10 cellular contexts compared by ENCODE assay signal in genomic region chr16:193441-193840, GRCh38. TPM values are rescaled to one million over a fixed set of nuclear protein-coding genes. Genes with fewer than 3 reads are reported as not detected.
"Had no signal": no experiment of that assay in that cellular context is flagged by ENCODE, and none has a peak within 500 bp of the region (broad histone marks: within the 10 kb centered on the region; RNA-seq: fewer than 3 reads in every experiment).

No MANE protein-coding gene starts in this region.

- H3K4me3 Mint-ChIP-seq: GM23338, H9, HFFc6 had no signal

- DNase-seq: GM23248, GOT3, H7, H9, HFFc6 had no signal

- H3K9me3 ChIP-seq: HAP-1 had no signal

- H3K4me3 ChIP-seq: GM23248, GM23338, HAP-1 had no signal

- H3K27ac ChIP-seq: GM23248 had no signal

- H3K4me2 ChIP-seq: GM23338 had no signal

- H3K9ac ChIP-seq: GM23248 had no signal

- H2AFZ ChIP-seq: GM23248, GM23338 had no signal

- ATAC-seq: GM23338, HCT116 had no signal

- H3K27ac Mint-ChIP-seq: GM23338, HFFc6 had no signal

- H3K4me1 Mint-ChIP-seq: GM23338, H9 had no signal

- H3K4me1 ChIP-seq: HAP-1 had no signal

RNA-seq across cellular contexts. Expression of gene HBQ1, which starts 13.2 kb away (rescaled TPM):
- total RNA-seq: GM23248, H4 had no signal
- polyA plus RNA-seq: GM23248 had no signal

RNA-seq across cellular contexts. Expression of gene HBA1, which starts 17.0 kb away (rescaled TPM):
- total RNA-seq: GM23248, GM23338, H4, H7, HFFc6 had no signal
- polyA plus RNA-seq: GM23248 had no signal

RNA-seq across cellular contexts. Expression of gene HBA2, which starts 20.8 kb away (rescaled TPM):
- total RNA-seq: GM23248, H1, H7, H9, HFFc6 had no signal
- polyA plus RNA-seq: GM23248 had no signal

RNA-seq across cellular contexts. Expression of gene HBM, which starts 27.7 kb away (rescaled TPM):
- total RNA-seq: GM23248, GM23338, H1, H4, H7, H9, HFFc6 had no signal
- polyA plus RNA-seq: GM23248, GM23338 had no signal
